In genomic region chr6:40587240-40588069, GRCh38 we compare ENCODE assay signal across 8 cellular contexts. TPM values are rescaled to one million over a fixed set of nuclear protein-coding genes. Genes with fewer than 3 reads are reported as not detected.
DNase-seq lines count a peak whose midpoint lies in the region; ATAC-seq and TF ChIP-seq lines count a peak whose summit lies in the region.

Gene LRFN2 (minus strand): TSS chr6:40587364.

- H3K36me3 Mint-ChIP-seq in activated CD4-positive, alpha-beta T cell treated with anti-CD3 and anti-CD28 coated beads, Interleukin-2, amount 10 ng/mL, durations not matched to agents 7 days and 5 days (ENCODE audit: low read depth): no peaks in the 10 kb centered on the region
- no peaks in the 10 kb centered on the region for H3K36me3 Mint-ChIP-seq in dendritic cell treated with granulocyte-macrophage colony-stimulating factor and Interleukin-4, amounts not matched to agents 40 ng/mL and 50 ng/mL, for 4 days (ENCODE audit: low read depth)

- H3K4me3 Mint-ChIP-seq in activated CD4-positive, alpha-beta T cell treated with anti-CD3 and anti-CD28 coated beads, Interleukin-2, amount 10 ng/mL, durations not matched to agents 7 days and 5 days: peak within 1 kb of the TSS; percentile 76
- peak within 1 kb of the TSS; percentile 78 for H3K4me3 Mint-ChIP-seq in dendritic cell treated with granulocyte-macrophage colony-stimulating factor and Interleukin-4, amounts not matched to agents 40 ng/mL and 50 ng/mL, for 4 days

- no peaks in the 10 kb centered on the region for H3K9me3 ChIP-seq in liver (ENCODE audit: control insufficient read depth in 4 of 4, low read length in 3 of 4)

- TF ChIP-seq RAD21 in liver (IDR thresholded peaks at IDR 0.05): peak; percentile 41 to 69

- H3K36me3 ChIP-seq in liver (ENCODE audit: control insufficient read depth in 4 of 4, insufficient read depth in 3 of 4, low read depth in 1 of 4, low read length in 3 of 4): no peaks in the 10 kb centered on the region

- H3K4me1 ChIP-seq in liver (ENCODE audit: control insufficient read depth in 4 of 4, insufficient read depth in 4 of 4, low read length in 3 of 4): peaks cover 0 to 20% (median 17%) of the 10 kb centered on the region in 4 donors

- peak; percentile 72 for ATAC-seq in HG02588 (IDR thresholded peaks at IDR 0.05; ENCODE audit: unreplicated experiment)
- ATAC-seq in HG02970 (IDR thresholded peaks at IDR 0.05; ENCODE audit: low FRiP score, unreplicated experiment): no peak

- H3K27me3 Mint-ChIP-seq in activated CD4-positive, alpha-beta T cell treated with anti-CD3 and anti-CD28 coated beads, Interleukin-2, amount 10 ng/mL, durations not matched to agents 7 days and 5 days: peaks cover 48% of the 10 kb centered on the region
- peaks cover 69% of the 10 kb centered on the region for H3K27me3 Mint-ChIP-seq in dendritic cell treated with granulocyte-macrophage colony-stimulating factor and Interleukin-4, amounts not matched to agents 40 ng/mL and 50 ng/mL, for 4 days

- POLR2A ChIA-PET in activated CD4-positive, alpha-beta T cell treated with anti-CD3 and anti-CD28 coated beads, Interleukin-2, amount 10 ng/mL, durations not matched to agents 7 days and 5 days (lab: Charles Lee): no interaction called here

- no peak within 1 kb of the TSS for H3K27ac Mint-ChIP-seq in activated CD4-positive, alpha-beta T cell treated with anti-CD3 and anti-CD28 coated beads, Interleukin-2, amount 10 ng/mL, durations not matched to agents 7 days and 5 days
- H3K27ac Mint-ChIP-seq in dendritic cell treated with granulocyte-macrophage colony-stimulating factor and Interleukin-4, amounts not matched to agents 40 ng/mL and 50 ng/mL, for 4 days: no peak within 1 kb of the TSS

- H3K9ac ChIP-seq in liver (ENCODE audit: low read depth in 1 of 2, low read length in 2 of 2): no peak within 1 kb of the TSS

- DNase-seq in EL (peak; percentile 70), NCI-H2029 treated with DMSO at 0.1 percent for 48 hours (lab: John Stamatoyannopoulos, UW) (peak; percentile 35)
- DNase-seq in activated CD4-positive, alpha-beta T cell treated with anti-CD3 and anti-CD28 coated beads, Interleukin-2, amount 10 ng/mL, durations not matched to agents 7 days and 5 days: peak; percentile 73
- DNase-seq in stimulated activated CD4-positive, alpha-beta T cell treated with anti-CD3 and anti-CD28 coated beads, Interleukin-4, amount 100 ng/mL, for 1 hour: peak; percentile 74

- TF ChIP-seq CTCF in liver (IDR thresholded peaks at IDR 0.05; ENCODE audit: low read depth, low read length, missing input control): peak; percentile 78

- no peak within 1 kb of the TSS for H3K27ac ChIP-seq in liver (ENCODE audit: low read depth in 1 of 2, low read length in 2 of 2)

- CTCF ChIA-PET in activated CD4-positive, alpha-beta T cell treated with anti-CD3 and anti-CD28 coated beads, Interleukin-2, amount 10 ng/mL, durations not matched to agents 7 days and 5 days (lab: Charles Lee): interaction anchor here (0.6 to 1.3 kb wide), 12 partner anchors 8 to 175 kb away, joined by 3 to 6 read pairs (median 3); no protein-coding TSS in a partner anchor

- peaks cover 31% of the 10 kb centered on the region for H3K4me1 Mint-ChIP-seq in activated CD4-positive, alpha-beta T cell treated with anti-CD3 and anti-CD28 coated beads, Interleukin-2, amount 10 ng/mL, durations not matched to agents 7 days and 5 days
- H3K4me1 Mint-ChIP-seq in dendritic cell treated with granulocyte-macrophage colony-stimulating factor and Interleukin-4, amounts not matched to agents 40 ng/mL and 50 ng/mL, for 4 days (ENCODE audit: low read depth): no peaks in the 10 kb centered on the region

- peaks cover 0 to 4% (median 1%) of the 10 kb centered on the region in 4 donors for H3K27me3 ChIP-seq in liver (ENCODE audit: control insufficient read depth in 4 of 4, insufficient read depth in 4 of 4, low read length in 3 of 4)

- intact Hi-C loops in dendritic cell treated with granulocyte-macrophage colony-stimulating factor and Interleukin-4, amounts not matched to agents 40 ng/mL and 50 ng/mL, for 4 days (cut with micrococcal nuclease): no loop called here

- peak within 1 kb of the TSS; percentile 41 to 48 (median 46) for H3K4me3 ChIP-seq in liver (ENCODE audit: low read depth in 1 of 3, low read length in 3 of 3)

- 1% methylated on average over 89 of the region's 89 CpGs for WGBS in liver

- no peaks in the 10 kb centered on the region for H3K9me3 Mint-ChIP-seq in activated CD4-positive, alpha-beta T cell treated with anti-CD3 and anti-CD28 coated beads, Interleukin-2, amount 10 ng/mL, durations not matched to agents 7 days and 5 days
- H3K9me3 Mint-ChIP-seq in dendritic cell treated with granulocyte-macrophage colony-stimulating factor and Interleukin-4, amounts not matched to agents 40 ng/mL and 50 ng/mL, for 4 days: no peaks in the 10 kb centered on the region

TF ChIP-seq in liver, 16 proteins besides CTCF, POLR2A, EP300 and RAD21:
- TF ChIP-seq GABPA (IDR thresholded peaks at IDR 0.05 in 1 of 2, conservative IDR thresholded peaks at IDR 0.05 in 1 of 2) (no peak), TAF1 (conservative IDR thresholded peaks at IDR 0.05) (no peak), HNF4G (IDR thresholded peaks at IDR 0.05) (no peak), ATF3 (IDR thresholded peaks at IDR 0.05) (no peak)

RNA-seq across cellular contexts. Expression of gene LRFN2, which starts in this region (rescaled TPM):
- total RNA-seq in activated CD4-positive, alpha-beta T cell treated with anti-CD3 and anti-CD28 coated beads, Interleukin-2, amount 10 ng/mL, durations not matched to agents 7 days and 5 days: under 1 TPM; 0.08 to 0.25 TPM
- under 1 TPM in 1 of 2 donors, not detected in 1; under 0.01 TPM for total RNA-seq in liver
- under 1 TPM in 1 of 2 donors, not detected in 1; 0.01 TPM for polyA plus RNA-seq in liver

Comparison
In these comparisons a context has a peak if more than half of its experiments do, and no peak if none do; other contexts are left out.
1. Peak in DNase-seq in activated CD4-positive, alpha-beta T cell treated with anti-CD3 and anti-CD28 coated beads, Interleukin-2, amount 10 ng/mL, durations not matched to agents 7 days and 5 days; RNA of the gene not detected or under 1 TPM.